In the genomic region with DNA sequence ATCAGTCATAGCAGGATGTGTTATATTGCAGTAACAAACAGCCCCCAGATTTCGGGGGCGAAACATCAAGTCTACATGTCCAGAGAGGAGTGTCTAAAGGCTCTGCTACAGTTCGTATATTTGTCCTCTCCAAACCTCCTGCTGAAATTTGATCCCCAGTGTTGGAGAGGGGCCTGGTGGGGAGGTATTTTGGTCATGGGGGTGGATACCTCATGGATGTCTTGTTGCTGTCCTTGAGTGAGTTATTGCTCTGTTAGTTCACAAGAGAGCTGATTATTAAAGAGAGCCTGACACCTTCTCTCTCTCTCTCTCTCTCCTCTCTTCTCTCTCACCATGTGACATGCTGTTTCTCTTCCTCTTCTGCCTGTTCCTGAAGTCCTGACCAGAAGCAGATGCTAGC, we compare ENCODE assay signal across 22 cellular contexts.
"Had no signal": no experiment of that assay in that cellular context is flagged by ENCODE, and none has a peak within 500 bp of the region (broad histone marks: within the 10 kb centered on the region; RNA-seq: fewer than 3 reads in every experiment).

No MANE protein-coding gene starts in this region.

- DNase-seq: activated B cell treated with CpG ODN at 0.5 μM for 24 hours; activated CD4-positive, alpha-beta T cell treated with anti-CD3 and anti-CD28 coated beads, Interleukin-2, amount 50 U/mL, for 1 hour; activated CD8-positive, alpha-beta T cell treated with anti-CD3 and anti-CD28 coated beads for 36 hours; activated gamma-delta T cell treated with Interleukin-2 at 50 U/mL for 16 hours; activated naive CD4-positive, alpha-beta T cell treated with anti-CD3 and anti-CD28 coated beads, Interleukin-2, amount 50 U/mL, for 16 hours; activated T-cell treated with anti-CD3 and anti-CD28 coated beads, Interleukin-2, amount 50 U/mL, for 4 hours; amniotic stem cell; brain microvascular endothelial cell; foreskin keratinocyte; left ventricle myocardium inferior; mucosa of descending colon; retina; stimulated activated CD4-positive, alpha-beta T cell treated with anti-CD3 and anti-CD28 coated beads, Interleukin-12 subunit alpha, Interleukin-12 subunit beta, amount 100 ng/mL, for 4 hours; stimulated activated CD4-positive, alpha-beta T cell treated with anti-CD3 and anti-CD28 coated beads, Interleukin-4, amount 100 ng/mL, for 1 hour; stimulated activated naive CD8-positive, alpha-beta T cell treated with anti-CD3 and anti-CD28 coated beads, Interleukin-15, amount 100 ng/mL, for 72 hours; substantia nigra; T-cell; thyroid gland; upper lobe of right lung had no signal

- ATAC-seq: activated CD8-positive, alpha-beta T cell treated with anti-CD3 and anti-CD28 coated beads for 36 hours; activated T-cell treated with anti-CD3 and anti-CD28 coated beads, Interleukin-2, amount 50 U/mL, for 4 hours; activated T-helper 17 cell treated with anti-CD3 and anti-CD28 coated beads, Interleukin-2, amount 50 U/mL, for 72 hours; foreskin keratinocyte; mucosa of descending colon; natural killer cell treated with Interleukin-12 subunit alpha and Interleukin-12 subunit beta and Interleukin-15 and Interleukin-18, amount 100 ng/mL, for 72 hours; sciatic nerve; stimulated activated naive CD8-positive, alpha-beta T cell treated with anti-CD3 and anti-CD28 coated beads, Interleukin-15, amount 100 ng/mL, for 72 hours; T-cell; upper lobe of right lung had no signal
